In the genomic region with DNA sequence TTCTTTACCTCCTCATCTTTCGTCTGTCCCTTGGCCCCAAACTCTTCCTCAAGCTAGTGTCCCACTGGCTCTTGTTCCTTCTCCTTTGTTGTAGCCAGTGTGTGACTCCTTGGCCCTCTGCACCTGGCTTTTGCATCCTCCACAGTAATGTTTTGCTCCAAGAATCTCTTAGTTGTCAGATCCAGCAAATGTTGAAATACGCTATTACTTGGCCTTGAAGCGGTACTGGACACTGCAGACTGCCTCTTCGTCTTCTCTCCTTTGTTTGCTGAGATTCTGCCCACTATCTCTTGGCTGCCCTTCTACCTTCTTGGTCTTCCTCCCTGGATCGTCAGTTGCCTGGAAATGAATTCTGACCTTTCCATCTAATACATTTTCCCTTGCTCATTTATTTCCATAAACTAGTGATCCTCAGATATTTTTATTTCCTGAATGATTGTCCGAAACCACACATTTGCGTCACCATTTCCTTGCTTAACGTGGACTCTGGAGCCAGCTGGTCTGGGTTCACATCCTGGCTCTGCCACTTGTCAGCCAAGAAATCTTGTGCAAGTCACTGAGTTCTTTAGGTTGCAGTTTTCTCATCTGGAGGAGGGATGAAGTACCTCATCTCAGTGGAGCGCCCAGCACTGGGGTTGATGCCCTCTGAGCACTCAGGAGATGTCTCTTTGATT, we compare ENCODE assay signal across 21 cellular contexts.
DNase-seq lines count a peak whose midpoint lies in the region; ATAC-seq and TF ChIP-seq lines count a peak whose summit lies in the region.
"Had no signal": no experiment of that assay in that cellular context is flagged by ENCODE, and none has a peak within 500 bp of the region (broad histone marks: within the 10 kb centered on the region; RNA-seq: fewer than 3 reads in every experiment).

No MANE protein-coding gene starts in this region.

- TF ChIP-seq EP300 in transverse colon (IDR thresholded peaks at IDR 0.05; ENCODE audit: low read depth): no peak

- peak; percentile 63 for ATAC-seq in omental fat pad (ENCODE audit: low FRiP score)
- ATAC-seq: activated T-helper 17 cell treated with anti-CD3 and anti-CD28 coated beads, Interleukin-2, amount 50 U/mL, for 72 hours had no signal

- POLR2A ChIA-PET in activated CD4-positive, alpha-beta T cell treated with anti-CD3 and anti-CD28 coated beads, Interleukin-2, amount 10 ng/mL, durations not matched to agents 7 days and 5 days (lab: Charles Lee): no interaction called here

- no peak overlapping the region for H3K27ac Mint-ChIP-seq in activated CD4-positive, alpha-beta T cell treated with anti-CD3 and anti-CD28 coated beads, Interleukin-2, amount 10 ng/mL, durations not matched to agents 7 days and 5 days
- H3K27ac Mint-ChIP-seq: activated T-helper 17 cell treated with anti-CD3 and anti-CD28 coated beads, Interleukin-2, amount 50 U/mL, for 72 hours; CD4-positive, alpha-beta T cell; T-helper 1 cell treated with Interleukin-12 subunit alpha and Interleukin-12 subunit beta and Interleukin-4 antibody, amounts not matched to agents 30 μg/mL and 1 μg/mL, for 36 hours; WTC11 had no signal

- TF ChIP-seq CTCF in adrenal gland (IDR thresholded peaks at IDR 0.05) (no peak), omental fat pad (IDR thresholded peaks at IDR 0.05) (no peak), transverse colon (IDR thresholded peaks at IDR 0.05) (no peak), lower leg skin (IDR thresholded peaks at IDR 0.05) (no peak)

- no peaks in the 10 kb centered on the region for H3K36me3 Mint-ChIP-seq in activated CD4-positive, alpha-beta T cell treated with anti-CD3 and anti-CD28 coated beads, Interleukin-2, amount 10 ng/mL, durations not matched to agents 7 days and 5 days (ENCODE audit: low read depth)

- H3K9me3 Mint-ChIP-seq in activated CD4-positive, alpha-beta T cell treated with anti-CD3 and anti-CD28 coated beads, Interleukin-2, amount 10 ng/mL, durations not matched to agents 7 days and 5 days: peaks cover 3% of the 10 kb centered on the region

- H3K9me3 ChIP-seq in adrenal gland (replicated peaks in 1 of 3) (no peaks in the 10 kb centered on the region), transverse colon (no peaks in the 10 kb centered on the region)
- H3K9me3 ChIP-seq: prostate gland had no signal

- TF ChIP-seq POLR2A in adrenal gland (IDR thresholded peaks at IDR 0.05) (no peak), transverse colon (IDR thresholded peaks at IDR 0.05) (no peak), lower leg skin (IDR thresholded peaks at IDR 0.05) (no peak)

- H3K27ac ChIP-seq in adrenal gland (peak overlapping the region in 2 of 5 donors; percentile 63 to 69), transverse colon (peak overlapping the region in 1 of 4 donors; percentile 21)
- H3K27ac ChIP-seq: epithelial cell of prostate had no signal

- H3K4me1 Mint-ChIP-seq in activated CD4-positive, alpha-beta T cell treated with anti-CD3 and anti-CD28 coated beads, Interleukin-2, amount 10 ng/mL, durations not matched to agents 7 days and 5 days: no peaks in the 10 kb centered on the region

- H3K4me3 ChIP-seq in adrenal gland: no peak overlapping the region
- H3K4me3 ChIP-seq in transverse colon: no peak overlapping the region
- no peak overlapping the region for H3K4me3 ChIP-seq in lower leg skin (ENCODE audit: low read depth, poor library complexity, severe bottlenecking)
- H3K4me3 ChIP-seq: prostate gland had no signal

- H3K27me3 Mint-ChIP-seq in activated CD4-positive, alpha-beta T cell treated with anti-CD3 and anti-CD28 coated beads, Interleukin-2, amount 10 ng/mL, durations not matched to agents 7 days and 5 days: peaks cover 2% of the 10 kb centered on the region
- H3K27me3 Mint-ChIP-seq: activated T-helper 17 cell treated with anti-CD3 and anti-CD28 coated beads, Interleukin-2, amount 50 U/mL, for 72 hours had no signal

- no peak overlapping the region for H3K4me3 Mint-ChIP-seq in activated CD4-positive, alpha-beta T cell treated with anti-CD3 and anti-CD28 coated beads, Interleukin-2, amount 10 ng/mL, durations not matched to agents 7 days and 5 days
- H3K4me3 Mint-ChIP-seq: activated T-helper 17 cell treated with anti-CD3 and anti-CD28 coated beads, Interleukin-2, amount 50 U/mL, for 72 hours; CD4-positive, alpha-beta T cell; T-helper 1 cell treated with Interleukin-12 subunit alpha and Interleukin-12 subunit beta and Interleukin-4 antibody, amounts not matched to agents 30 μg/mL and 1 μg/mL, for 36 hours; WTC11 had no signal

- 66 to 77% (median 74%) methylated on average over 9 of the region's 9 CpGs for WGBS in adrenal gland, 4 donors
- 75 to 77% methylated on average over 8 to 9 of the region's 9 CpGs for WGBS in transverse colon (ENCODE audit: low coverage in 1 of 2), 2 donors
- 76 to 83% methylated on average over 9 of the region's 9 CpGs for WGBS in lower leg skin, 2 donors

- H3K4me1 ChIP-seq in adrenal gland (replicated peaks in 1 of 2) (peaks cover 0 to 11% of the 10 kb centered on the region in 2 donors), transverse colon (no peaks in the 10 kb centered on the region)
- H3K4me1 ChIP-seq: prostate gland had no signal

- intact Hi-C loops in adrenal gland (cut with DNase I): no loop called here
- intact Hi-C loops in transverse colon (cut with DNase I; ENCODE audit: low total_unique reads): no loop called here
- intact Hi-C loops in lower leg skin (cut with DNase I; ENCODE audit: low total_unique reads): no loop called here

- H3K36me3 ChIP-seq in adrenal gland (replicated peaks in 1 of 2) (no peaks in the 10 kb centered on the region), transverse colon (no peaks in the 10 kb centered on the region)
- H3K36me3 ChIP-seq: prostate gland had no signal

- in situ Hi-C loops in transverse colon (cut with MboI; ENCODE audit: low pct_ligation_motif_present in 1 of 4, low pct_unique_long_range_greater_than_20kb in 1 of 4, low sequenced_read_pairs in 3 of 4): no loop called here

- CTCF ChIA-PET in activated CD4-positive, alpha-beta T cell treated with anti-CD3 and anti-CD28 coated beads, Interleukin-2, amount 10 ng/mL, durations not matched to agents 7 days and 5 days (lab: Charles Lee): no interaction called here

- H3K27me3 ChIP-seq in adrenal gland (no peaks in the 10 kb centered on the region), transverse colon (no peaks in the 10 kb centered on the region)

- DNase-seq in adrenal gland (peak in 6 of 7 donors; percentile 46 to 81 (median 58)), fibroblast of gingiva (ENCODE audit: low read depth) (peak; percentile 79), omental fat pad (ENCODE audit: low spot score) (no peak), transverse colon (peak; percentile 15), AG20443 (ENCODE audit: low spot score) (no peak), lower leg skin (ENCODE audit: low spot score in 2 of 2) (no peak)
- DNase-seq in activated CD4-positive, alpha-beta T cell treated with anti-CD3 and anti-CD28 coated beads, Interleukin-2, amount 10 ng/mL, durations not matched to agents 7 days and 5 days: no peak
- DNase-seq: amygdala; CD4-positive, alpha-beta T cell; hippocampal formation; IMR-90; MV-4-11; NCI-H2081; NCI-H524 treated with DMSO at 0.1 percent for 48 hours; SIG-M5; stimulated activated CD4-positive, alpha-beta T cell treated with anti-CD3 and anti-CD28 coated beads, Interleukin-2, amount 100 ng/mL, for 24 hours had no signal

Comparison
In these comparisons a context has a peak if more than half of its experiments do, and no peak if none do; other contexts are left out.
1. DNase-seq: peak in adrenal gland (6 of 7), fibroblast of gingiva (single experiment) and transverse colon (single experiment); none in omental fat pad (single experiment), AG20443 (single experiment), lower leg skin (0 of 2) and activated CD4-positive, alpha-beta T cell treated with anti-CD3 and anti-CD28 coated beads, Interleukin-2, amount 10 ng/mL, durations not matched to agents 7 days and 5 days (single experiment).